In genomic region chr7:26500749-26501352, GRCh38 we compare ENCODE assay signal across 8 cellular contexts.
DNase-seq lines count a peak whose midpoint lies in the region; ATAC-seq, FAIRE-seq and TF ChIP-seq lines count a peak whose summit lies in the region.

No MANE protein-coding gene starts in this region.

- H3K36me3 ChIP-seq in H1 (ENCODE audit: control insufficient read depth in 2 of 4, insufficient read depth in 4 of 4, low read length in 3 of 4) (no peaks in the 10 kb centered on the region), sigmoid colon (no peaks in the 10 kb centered on the region)

- 70% methylated on average over 6 of the region's 6 CpGs; no CpG with 5 or more reads in 1 of the 2 experiments for whole genome bisulfite sequencing in H1 (ENCODE audit: extremely low coverage in 1 of 2, insufficient coverage in 1 of 2, insufficient read length in 1 of 2, insufficient replicate concordance in 2 of 2, low coverage in 1 of 2, low lambda C conversion rate in 2 of 2, missing lambda C conversion rate in 1 of 2), 2 experiments
- 41 to 75% methylated on average over 6 of the region's 6 CpGs for WGBS in sigmoid colon, 2 donors

- no peak overlapping the region for H2BK12ac ChIP-seq in H1 (ENCODE audit: low read depth, low read length)

- H2BK20ac ChIP-seq in H1 (ENCODE audit: low read length), result no peak overlapping the region

- POLR2A ChIA-PET in H1 (lab: Charles Lee; ENCODE audit: partially characterized antibody), result interaction anchor here (1.1 kb wide), 1 partner anchor 102 kb away, joined by 3 read pairs; no protein-coding TSS in a partner anchor

- TF ChIP-seq CTCF in CD14-positive monocyte (IDR thresholded peaks at IDR 0.05), result peak; percentile 63
- TF ChIP-seq CTCF in H1 (IDR thresholded peaks at IDR 0.05; ENCODE audit: control extremely low read depth in 1 of 3, insufficient read depth in 1 of 3, low read depth in 1 of 3, low read length in 3 of 3), result peak in 2 of 3 experiments; percentile 48 to 63; a peak in 3 of 4 replicates
- TF ChIP-seq CTCF in sigmoid colon (IDR thresholded peaks at IDR 0.05), result peak in 3 of 4 experiments; percentile 21 to 32 (median 25)

- no peak overlapping the region for H4K5ac ChIP-seq in H1 (ENCODE audit: insufficient read length, low read depth, low read length)

- no peak overlapping the region for H3K27ac Mint-ChIP-seq in CD14-positive monocyte

- TF ChIP-seq POLR2A in H1 (IDR thresholded peaks at IDR 0.05; ENCODE audit: control extremely low read depth in 1 of 2, low read depth in 2 of 2, low read length in 2 of 2) (no peak), sigmoid colon (IDR thresholded peaks at IDR 0.05) (no peak)

- H3K9me3 ChIP-seq in H1 (ENCODE audit: insufficient read depth in 2 of 2, low read depth in 1 of 2, low read length in 1 of 2), result no peaks in the 10 kb centered on the region
- no peaks in the 10 kb centered on the region for H3K9me3 ChIP-seq in sigmoid colon

- H3K27me3 ChIP-seq in H1 (replicated peaks in 1 of 4; ENCODE audit: control insufficient read depth in 3 of 4, extremely low read depth in 1 of 4, insufficient read depth in 3 of 4, low read length in 3 of 4) (no peaks in the 10 kb centered on the region), sigmoid colon (peaks cover 0 to 3% (median 0%) of the 10 kb centered on the region in 3 donors)

- H3K36me3 Mint-ChIP-seq in CD14-positive monocyte, result no peaks in the 10 kb centered on the region

- H2AFZ ChIP-seq in H1 (ENCODE audit: low read length), result no peak overlapping the region

- H4K8ac ChIP-seq in H1 (ENCODE audit: extremely low read depth, insufficient read depth, low read length), result no peak overlapping the region

- H3K27ac ChIP-seq in H1 (ENCODE audit: low read depth, low read length) (no peak overlapping the region), sigmoid colon (no peak overlapping the region)

- TF ChIP-seq RAD21 in H1 (IDR thresholded peaks at IDR 0.05 in 1 of 2, conservative IDR thresholded peaks at IDR 0.05 in 1 of 2; ENCODE audit: low read depth in 2 of 2, low read length in 2 of 2), result peak; percentile 67 to 77

- no peak for ATAC-seq in GM21515 (IDR thresholded peaks at IDR 0.05; ENCODE audit: unreplicated experiment)

- no peak for TF ChIP-seq EP300 in H1 (IDR thresholded peaks at IDR 0.05; ENCODE audit: borderline replicate concordance in 1 of 2, low read depth in 2 of 2, low read length in 2 of 2)
- no peak for TF ChIP-seq EP300 in sigmoid colon (IDR thresholded peaks at IDR 0.05)

- H3K27me3 Mint-ChIP-seq in CD14-positive monocyte (ENCODE audit: low read depth in 3 of 3), result peaks cover 0 to 4% (median 3%) of the 10 kb centered on the region in 3 donors

- H3K23ac ChIP-seq in H1 (ENCODE audit: insufficient read length), result no peak overlapping the region

- H2BK120ac ChIP-seq in H1 (replicated peaks; ENCODE audit: low read depth, low read length), result no peak overlapping the region

- H3K4me1 ChIP-seq in H1 (replicated peaks in 1 of 4; ENCODE audit: control insufficient read depth in 3 of 4, insufficient read depth in 4 of 4, low read length in 3 of 4) (no peaks in the 10 kb centered on the region; a peak in 1 of 7 replicates), sigmoid colon (no peaks in the 10 kb centered on the region)

- H3K4me1 Mint-ChIP-seq in CD14-positive monocyte, result peaks cover 2% of the 10 kb centered on the region

- H3K14ac ChIP-seq in H1 (ENCODE audit: insufficient read length), result no peak overlapping the region

- FAIRE-seq in H1 (lab: Jason Lieb, UNC), result no peak

- intact Hi-C loops in CD14-positive monocyte (cut with micrococcal nuclease) (loop anchor here (5.0 to 10.0 kb wide), 2 partner anchors 124 to 126 kb away; no protein-coding TSS in a partner anchor), sigmoid colon (cut with DNase I) (loop anchor here (5.0 kb wide), 1 partner anchor 124 kb away; no protein-coding TSS in a partner anchor)

- H4K20me1 ChIP-seq in H1 (replicated peaks in 1 of 2; ENCODE audit: control insufficient read depth in 1 of 2, insufficient read depth in 2 of 2, low read length in 2 of 2), result no peaks in the 10 kb centered on the region

- H3K4ac ChIP-seq in H1 (replicated peaks; ENCODE audit: insufficient read length, low read depth, low read length), result no peak overlapping the region

- no peaks in the 10 kb centered on the region; the same call in 1 of the 2 replicates for H3K23me2 ChIP-seq in H1 (ENCODE audit: low read depth, low read length)

- no peaks in the 10 kb centered on the region for H3K79me2 ChIP-seq in H1 (ENCODE audit: control insufficient read depth in 1 of 2, insufficient read depth in 2 of 2, low read length in 2 of 2)

- no peak overlapping the region for H3K4me2 ChIP-seq in H1 (ENCODE audit: insufficient read depth in 1 of 2, low read depth in 2 of 2, low read length in 2 of 2)

- no peak overlapping the region for H2AK5ac ChIP-seq in H1 (ENCODE audit: low read depth, low read length)

- CTCF ChIA-PET in H1 (lab: Charles Lee; ENCODE audit: partially characterized antibody), result interaction anchor here (0.5 to 1.5 kb wide), 18 partner anchors 9 to 1205 kb away, joined by 3 to 11 read pairs (median 4); no protein-coding TSS in a partner anchor

- H4K91ac ChIP-seq in H1 (replicated peaks; ENCODE audit: insufficient read length, low read length), result no peak overlapping the region

- H3K18ac ChIP-seq in H1 (ENCODE audit: extremely low read depth, low read length), result no peak overlapping the region

- no peak overlapping the region for H3K4me3 Mint-ChIP-seq in CD14-positive monocyte

- H3K79me1 ChIP-seq in H1 (ENCODE audit: low read depth, low read length), result no peaks in the 10 kb centered on the region

- DNase-seq in CD14-positive monocyte (ENCODE audit: low spot score), result no peak
- peak; percentile 13 for DNase-seq in GM19240 (ENCODE audit: insufficient read length, low spot score)
- peak; percentile 64 for DNase-seq in NCI-H82 treated with DMSO at 0.1 percent for 48 hours (lab: John Stamatoyannopoulos, UW; ENCODE audit: unreplicated experiment)
- DNase-seq in H1 (ENCODE audit: low read depth in 1 of 2, low spot score in 2 of 2), result no peak
- DNase-seq in sigmoid colon, result no peak
- no peak for DNase-seq in T1000 (lab: John Stamatoyannopoulos, UW)
- DNase-seq in activated T-cell treated with anti-CD3 and anti-CD28 coated beads, Interleukin-2, amount 50 U/mL, for 48 hours, result no peak

- no peak overlapping the region for H3K56ac ChIP-seq in H1 (replicated peaks; ENCODE audit: insufficient read length, low read depth, low read length)

- no peak overlapping the region for H2BK5ac ChIP-seq in H1 (ENCODE audit: low read depth, low read length)

- H3K9ac ChIP-seq in H1 (replicated peaks in 1 of 4; ENCODE audit: extremely low read depth in 1 of 4, low read depth in 3 of 4, low read length in 3 of 4), result no peak overlapping the region

- H3K4me3 ChIP-seq in H1 (ENCODE audit: extremely low read depth in 1 of 4, insufficient read depth in 2 of 4, low read depth in 3 of 4, low read length in 4 of 4), result no peak overlapping the region
- no peak overlapping the region for H3K4me3 ChIP-seq in sigmoid colon

- H3K9me3 Mint-ChIP-seq in CD14-positive monocyte, result peaks cover 0 to 2% (median 0%) of the 10 kb centered on the region in 7 donors

- no peak overlapping the region for H2BK15ac ChIP-seq in H1 (ENCODE audit: low read length)

TF ChIP-seq in H1, 55 proteins besides CTCF, POLR2A, EP300 and RAD21:
- TF ChIP-seq JUND (IDR thresholded peaks at IDR 0.05; ENCODE audit: low read length), result no peak
- no peak for TF ChIP-seq BRCA1 (IDR thresholded peaks at IDR 0.05; ENCODE audit: low read depth, low read length)
- no peak for TF ChIP-seq HDAC2 (IDR thresholded peaks at IDR 0.05; ENCODE audit: borderline replicate concordance in 1 of 2, low read depth in 2 of 2, low read length in 2 of 2)
- TF ChIP-seq SIX5 (IDR thresholded peaks at IDR 0.05; ENCODE audit: low read depth, low read length), result no peak
- no peak for TF ChIP-seq KDM1A (IDR thresholded peaks at IDR 0.05; ENCODE audit: borderline replicate concordance, low read length)
- TF ChIP-seq PHF8 (conservative IDR thresholded peaks at IDR 0.05; ENCODE audit: low read depth, low read length), result no peak
- no peak for TF ChIP-seq KDM4A (IDR thresholded peaks at IDR 0.05; ENCODE audit: low read depth, low read length, severe bottlenecking)
- no peak for TF ChIP-seq MAFK (IDR thresholded peaks at IDR 0.05; ENCODE audit: low read depth, low read length)
- no peak for TF ChIP-seq EZH2 (IDR thresholded peaks at IDR 0.05; ENCODE audit: low read depth, low read length, severe bottlenecking)
- no peak for TF ChIP-seq RBBP5 (IDR thresholded peaks at IDR 0.05; ENCODE audit: borderline replicate concordance, low read depth, low read length)
- no peak for TF ChIP-seq CHD1 (IDR thresholded peaks at IDR 0.05; ENCODE audit: low read depth, low read length)
- no peak for TF ChIP-seq RXRA (IDR thresholded peaks at IDR 0.05; ENCODE audit: insufficient read depth, low read depth, low read length)
- TF ChIP-seq SAP30 (IDR thresholded peaks at IDR 0.05; ENCODE audit: insufficient read depth, insufficient replicate concordance, low read length), result no peak
- TF ChIP-seq MAX (IDR thresholded peaks at IDR 0.05), result no peak
- TF ChIP-seq NANOG (IDR thresholded peaks at IDR 0.05; ENCODE audit: insufficient read depth, low read depth, low read length, poor library complexity, severe bottlenecking), result no peak
- TF ChIP-seq YY1 (IDR thresholded peaks at IDR 0.05; ENCODE audit: low read depth, low read length), result no peak
- TF ChIP-seq E2F6 (IDR thresholded peaks at IDR 0.05), result no peak
- no peak for TF ChIP-seq ATF2 (IDR thresholded peaks at IDR 0.05; ENCODE audit: low read length)
- TF ChIP-seq CREB1 (IDR thresholded peaks at IDR 0.05), result no peak
TF ChIP-seq in H1: peak in this region for 0.

Comparison
In these comparisons a context has a peak if more than half of its experiments do, and no peak if none do; other contexts are left out.
1. DNase-seq: peak in GM19240 (single experiment) and NCI-H82 treated with DMSO at 0.1 percent for 48 hours (single experiment); none in CD14-positive monocyte (single experiment), H1 (0 of 2), sigmoid colon (single experiment), T1000 (single experiment) and activated T-cell treated with anti-CD3 and anti-CD28 coated beads, Interleukin-2, amount 50 U/mL, for 48 hours (0 of 2).
2. Peak in every context shown above with its lines, with median percentiles within 50 percentile points of each other: CTCF ChIP-seq.